In the genomic region with DNA sequence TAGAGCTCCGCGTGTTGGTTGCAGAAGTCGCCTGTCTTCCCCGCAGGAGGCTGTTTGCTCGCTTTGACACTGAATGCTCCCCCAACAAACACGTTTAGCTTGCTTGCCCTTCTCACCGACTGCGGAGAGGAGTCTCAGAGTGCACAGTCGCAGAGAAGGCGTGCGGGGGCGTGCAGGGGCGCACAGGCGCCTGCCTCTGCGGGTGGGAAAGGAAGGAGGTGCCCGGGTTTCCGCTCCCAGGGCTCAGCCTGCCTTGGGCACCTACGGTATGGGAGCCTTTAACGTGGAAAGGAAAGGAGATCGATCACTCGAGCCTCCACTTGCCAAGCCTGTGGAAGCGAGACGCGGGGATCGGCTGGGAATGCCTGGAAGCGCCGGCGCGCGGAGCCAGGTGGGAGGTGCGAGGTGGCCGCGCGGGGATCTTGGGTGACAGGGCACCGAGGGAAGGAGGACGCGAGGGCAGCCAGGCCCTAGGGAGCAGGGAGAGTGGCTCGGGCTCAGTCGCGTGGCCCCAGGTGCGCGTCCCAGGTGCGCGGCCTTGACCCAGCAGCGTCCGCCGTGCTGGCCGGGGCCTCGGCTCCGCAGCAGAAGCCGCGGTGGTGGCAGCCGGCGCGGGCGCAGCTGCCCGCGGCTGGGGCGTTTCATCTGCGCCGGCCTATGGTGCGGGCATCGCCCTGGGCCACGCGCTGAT, we compare ENCODE assay signal across 8 cellular contexts. TPM values are rescaled to one million over a fixed set of nuclear protein-coding genes. Genes with fewer than 3 reads are reported as not detected.
DNase-seq lines count a peak whose midpoint lies in the region; TF ChIP-seq lines count a peak whose summit lies in the region.

A gene (plus strand): TSS at position 419 of the 691 bp plus-strand sequence. CDS start 749 bp downstream, outside the sequence.

- H3K4me3 Mint-ChIP-seq in Caco-2 (ENCODE audit: unreplicated experiment), result peak within 1 kb of the TSS; percentile 97
- H3K4me3 Mint-ChIP-seq in neural crest cell, result peak within 1 kb of the TSS; percentile 93

- H3K9me3 ChIP-seq in Caco-2 (no peaks in the 10 kb centered on the region), stomach (no peaks in the 10 kb centered on the region)

- H3K36me3 ChIP-seq in Caco-2 (ENCODE audit: control insufficient read depth, insufficient read depth, low read length) (no peaks in the 10 kb centered on the region), stomach (peaks cover 0 to 7% (median 5%) of the 10 kb centered on the region in 4 donors)

- POLR2A ChIA-PET in Caco-2 (lab: Charles Lee), result interaction anchor here (0.5 to 1.2 kb wide), 2 partner anchors 45 to 85 kb away, joined by 3 to 6 read pairs; no protein-coding TSS in a partner anchor

- peak within 1 kb of the TSS; percentile 91 for H3K27ac Mint-ChIP-seq in Caco-2 (ENCODE audit: unreplicated experiment)
- peak within 1 kb of the TSS; percentile 59 for H3K27ac Mint-ChIP-seq in neural crest cell (ENCODE audit: unreplicated experiment)

- TF ChIP-seq CTCF in Caco-2 (IDR thresholded peaks at IDR 0.05; ENCODE audit: insufficient read depth in 1 of 2, low read depth in 1 of 2, low read length in 1 of 2, severe bottlenecking in 1 of 2, unreplicated experiment in 1 of 2) (no peak), GM20000 (IDR thresholded peaks at IDR 0.05; ENCODE audit: extremely low read depth, missing control alignments) (no peak), foreskin fibroblast (IDR thresholded peaks at IDR 0.05; ENCODE audit: low read depth, low read length) (no peak), neural crest cell (conservative IDR thresholded peaks at IDR 0.05) (no peak), stomach (IDR thresholded peaks at IDR 0.05) (no peak)

- H3K27me3 ChIP-seq in Caco-2 (replicated peaks; ENCODE audit: control insufficient read depth, insufficient read depth, low read length) (no peaks in the 10 kb centered on the region), stomach (no peaks in the 10 kb centered on the region)

- no TSS peak for BruUV-seq in Caco-2 (replicated peaks; lab: Mats Ljungman, UMichigan)

- intact Hi-C loops in Caco-2 (cut with micrococcal nuclease; ENCODE audit: unreplicated experiment), result loop anchor here (5.0 kb wide), 1 partner anchor 89 kb away; a partner anchor contains a TSS
- intact Hi-C loops in stomach (cut with DNase I; ENCODE audit: low total_unique reads), result no loop called here

- no peak for TF ChIP-seq EP300 in stomach (IDR thresholded peaks at IDR 0.05)

- H3K4me3 ChIP-seq in Caco-2 (ENCODE audit: low read depth, low read length), result peak within 1 kb of the TSS; percentile 96
- peak within 1 kb of the TSS; percentile 76 to 88 for H3K4me3 ChIP-seq in foreskin fibroblast (ENCODE audit: low read depth in 1 of 2, low read length in 2 of 2)
- H3K4me3 ChIP-seq in stomach, result peak within 1 kb of the TSS; percentile 79 to 85 (median 82)

- 0 to 1% (median 0%) methylated on average over 41 to 65 of the region's 65 CpGs for WGBS in stomach, 5 donors

- H3K4me1 Mint-ChIP-seq in Caco-2 (ENCODE audit: low read depth, unreplicated experiment) (peaks cover 6% of the 10 kb centered on the region), neural crest cell (peaks cover 28% of the 10 kb centered on the region)

- H3K27me3 Mint-ChIP-seq in Caco-2 (ENCODE audit: insufficient read depth, unreplicated experiment) (no peaks in the 10 kb centered on the region), neural crest cell (ENCODE audit: low read depth) (no peaks in the 10 kb centered on the region)

- H3K36me3 Mint-ChIP-seq in Caco-2 (ENCODE audit: insufficient read depth, unreplicated experiment) (peaks cover 15% of the 10 kb centered on the region), neural crest cell (ENCODE audit: low read depth) (no peaks in the 10 kb centered on the region)

- H3K4me1 ChIP-seq in Caco-2 (no peaks in the 10 kb centered on the region), stomach (peaks cover 0 to 37% (median 18%) of the 10 kb centered on the region in 4 donors)

- H3K27ac ChIP-seq in stomach, result peak within 1 kb of the TSS; percentile 73 to 88 (median 84)

- CTCF ChIA-PET in Caco-2 (lab: Charles Lee), result interaction anchor here (1.5 to 2.9 kb wide), 2 partner anchors 9 to 226 kb away, joined by 6 to 21 read pairs; no protein-coding TSS in a partner anchor

- DNase-seq in Caco-2 (peak; percentile 91 to 94), GM20000 (ENCODE audit: low spot score) (peak; percentile 91), HT1080 (ENCODE audit: low read depth) (peak; percentile 84), SHP77 treated with DMSO at 0.1 percent for 48 hours (lab: John Stamatoyannopoulos, UW) (peak; percentile 82), activated gamma-delta T cell treated with Interleukin-2 at 50 U/mL for 16 hours (peak; percentile 60), foreskin fibroblast (peak; percentile 86 to 95), neural crest cell (ENCODE audit: low read depth, low spot score) (peak; percentile 71), stomach (peak; percentile 92)

- no peak for TF ChIP-seq POLR2A in stomach (IDR thresholded peaks at IDR 0.05)

- H3K9me3 Mint-ChIP-seq in Caco-2 (ENCODE audit: unreplicated experiment), result no peaks in the 10 kb centered on the region
- peaks cover 2% of the 10 kb centered on the region for H3K9me3 Mint-ChIP-seq in neural crest cell

RNA-seq across cellular contexts. Expression of the gene that starts here (rescaled TPM):
- total RNA-seq in Caco-2 (2022) (24.9 and 26.6 TPM in 2 replicates), neural crest cell (24.1 and 24.9 TPM in 2 replicates), stomach (10 to 100 TPM; 17.1 to 83.0 (median 29.2) TPM)
- 11.9 and 14.7 TPM in 2 replicates for total RNA-seq in HT1080 (2014; rRNA removed; shearing (Covaris generic))
- polyA plus RNA-seq in HT1080 (2015; cell fraction: cytosol; rRNA removed), result 8.2 and 9.3 TPM in 2 replicates
- polyA plus RNA-seq in HT1080 (2015; cell fraction: nucleus; rRNA removed), result 55.3 and 60.8 TPM in 2 replicates
- polyA plus RNA-seq in stomach, result 1 to 10 TPM; 5.7 to 9.4 (median 6.0) TPM

Comparison
In these comparisons a context has a peak if more than half of its experiments do, and no peak if none do; other contexts are left out.
1. Peak in every context shown above with its lines: DNase-seq, H3K4me3 ChIP-seq and H3K27ac ChIP-seq.